Comparison of ENCODE assay signal across 31 cellular contexts in the genomic region with DNA sequence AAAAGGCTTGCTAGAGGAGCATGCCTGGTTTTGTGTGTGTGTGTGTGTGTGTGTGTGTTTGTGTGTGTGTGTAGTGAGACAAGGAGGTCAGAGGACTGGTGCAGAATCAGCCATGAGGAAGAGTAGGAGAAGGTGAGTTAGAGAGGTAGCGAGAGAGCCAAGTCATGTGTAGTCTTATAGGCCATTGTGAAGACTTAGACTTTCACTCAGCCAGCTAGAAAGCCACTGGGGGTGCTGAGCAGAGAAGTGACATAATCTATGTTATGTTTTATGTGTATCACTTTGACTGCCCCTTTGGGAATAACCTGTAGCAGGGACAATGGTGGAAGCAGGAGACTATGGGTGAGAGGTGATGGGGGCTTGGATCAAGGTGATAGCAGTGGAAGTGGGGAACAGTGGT.
DNase-seq lines count a peak whose midpoint lies in the region; ATAC-seq lines count a peak whose summit lies in the region.
"Had no signal": no experiment of that assay in that cellular context is flagged by ENCODE, and none has a peak within 500 bp of the region (broad histone marks: within the 10 kb centered on the region; RNA-seq: fewer than 3 reads in every experiment).

No MANE protein-coding gene starts in this region.

- peaks cover 58% of the 10 kb centered on the region for H3K9me3 ChIP-seq in BLaER1

- H3K27me3 Mint-ChIP-seq in T-helper 2 cell treated with Interferon-gamma antibody and Interleukin-4, amounts not matched to agents 5 μg/mL and 100 μg/mL, for 36 hours (ENCODE audit: low read depth), result no peaks in the 10 kb centered on the region
- H3K27me3 Mint-ChIP-seq in activated naive CD8-positive, alpha-beta T cell treated with anti-CD3 and anti-CD28 coated beads for 36 hours, result no peaks in the 10 kb centered on the region

- peak overlapping the region; percentile 72 for H3K4me2 ChIP-seq in BLaER1
- H3K4me2 ChIP-seq: smooth muscle cell had no signal

- peak overlapping the region; percentile 86 for H3K27ac ChIP-seq in BLaER1
- H3K27ac ChIP-seq: 22Rv1, left lung had no signal

- no peak for DNase-seq in T-helper 2 cell treated with Interferon-gamma antibody and Interleukin-4, amounts not matched to agents 5 μg/mL and 100 μg/mL, for 36 hours (ENCODE audit: low spot score)
- no peak for DNase-seq in activated naive CD8-positive, alpha-beta T cell treated with anti-CD3 and anti-CD28 coated beads for 36 hours
- DNase-seq in GDM1 (lab: John Stamatoyannopoulos, UW), result no peak
- DNase-seq: activated CD4-positive, alpha-beta memory T cell treated with anti-CD3 and anti-CD28 coated beads for 36 hours; activated CD4-positive, alpha-beta T cell treated with anti-CD3 and anti-CD28 coated beads for 1 hour; activated naive CD4-positive, alpha-beta T cell; Calu3; endodermal cell; GF-D8; H7; head of caudate nucleus; left lung; mesendoderm; NCI-H1092; NCI-H1694 treated with DMSO at 0.1 percent for 48 hours; NCI-H446 treated with DMSO at 0.1 percent for 48 hours; NCI-H774; posterior cingulate gyrus; right cardiac atrium; SIG-M5; stimulated activated naive CD4-positive, alpha-beta T cell treated with Interleukin-2 at 50 U/mL for 16 hours had no signal

- no peaks in the 10 kb centered on the region for H3K36me3 Mint-ChIP-seq in T-helper 2 cell treated with Interferon-gamma antibody and Interleukin-4, amounts not matched to agents 5 μg/mL and 100 μg/mL, for 36 hours (ENCODE audit: low read depth)
- H3K36me3 Mint-ChIP-seq in activated naive CD8-positive, alpha-beta T cell treated with anti-CD3 and anti-CD28 coated beads for 36 hours, result peaks cover 4% of the 10 kb centered on the region
- H3K36me3 Mint-ChIP-seq: CD14-positive monocyte, IgD-negative memory B cell had no signal

- peak overlapping the region; percentile 66 for H3K9ac ChIP-seq in BLaER1

- no peaks in the 10 kb centered on the region for H3K27me3 ChIP-seq in BLaER1
- H3K27me3 ChIP-seq: left lung had no signal

- no peak overlapping the region; the same call in 1 of the 2 replicates for H3K4me3 ChIP-seq in BLaER1
- H3K4me3 ChIP-seq: left lung, smooth muscle cell had no signal

- no peak overlapping the region for H3K27ac Mint-ChIP-seq in T-helper 2 cell treated with Interferon-gamma antibody and Interleukin-4, amounts not matched to agents 5 μg/mL and 100 μg/mL, for 36 hours
- no peak overlapping the region for H3K27ac Mint-ChIP-seq in activated naive CD8-positive, alpha-beta T cell treated with anti-CD3 and anti-CD28 coated beads for 36 hours
- H3K27ac Mint-ChIP-seq: activated CD4-positive, alpha-beta memory T cell treated with anti-CD3 and anti-CD28 coated beads for 36 hours; CD14-positive monocyte; endodermal cell had no signal

- ATAC-seq in GM19351 (IDR thresholded peaks at IDR 0.05; ENCODE audit: unreplicated experiment) (peak; percentile 23), HG02610 (IDR thresholded peaks at IDR 0.05; ENCODE audit: unreplicated experiment) (peak; percentile 35), HG03280 (IDR thresholded peaks at IDR 0.05; ENCODE audit: unreplicated experiment) (peak; percentile 29), GM19324 (IDR thresholded peaks at IDR 0.05; ENCODE audit: low FRiP score, unreplicated experiment) (no peak)
- ATAC-seq: left lung, right cardiac atrium had no signal

- no peaks in the 10 kb centered on the region for H3K4me1 Mint-ChIP-seq in T-helper 2 cell treated with Interferon-gamma antibody and Interleukin-4, amounts not matched to agents 5 μg/mL and 100 μg/mL, for 36 hours (ENCODE audit: low read depth)
- no peaks in the 10 kb centered on the region for H3K4me1 Mint-ChIP-seq in activated naive CD8-positive, alpha-beta T cell treated with anti-CD3 and anti-CD28 coated beads for 36 hours
- H3K4me1 Mint-ChIP-seq: CD14-positive monocyte; central memory CD8-positive, alpha-beta T cell; endodermal cell had no signal

- H3K4me1 ChIP-seq in BLaER1, result peaks cover 56% of the 10 kb centered on the region
- H3K4me1 ChIP-seq: left lung had no signal

- peaks cover 28% of the 10 kb centered on the region for H3K36me3 ChIP-seq in BLaER1
- H3K36me3 ChIP-seq: left lung had no signal

- no peak overlapping the region for H3K4me3 Mint-ChIP-seq in T-helper 2 cell treated with Interferon-gamma antibody and Interleukin-4, amounts not matched to agents 5 μg/mL and 100 μg/mL, for 36 hours
- H3K4me3 Mint-ChIP-seq in activated naive CD8-positive, alpha-beta T cell treated with anti-CD3 and anti-CD28 coated beads for 36 hours, result no peak overlapping the region
- H3K4me3 Mint-ChIP-seq: activated CD4-positive, alpha-beta memory T cell treated with anti-CD3 and anti-CD28 coated beads for 36 hours; CD14-positive monocyte; central memory CD8-positive, alpha-beta T cell; endodermal cell; IgD-negative memory B cell had no signal

- H4K20me1 ChIP-seq in BLaER1, result no peaks in the 10 kb centered on the region

- H3K9me3 Mint-ChIP-seq in T-helper 2 cell treated with Interferon-gamma antibody and Interleukin-4, amounts not matched to agents 5 μg/mL and 100 μg/mL, for 36 hours, result peaks cover 11% of the 10 kb centered on the region
- H3K9me3 Mint-ChIP-seq in activated naive CD8-positive, alpha-beta T cell treated with anti-CD3 and anti-CD28 coated beads for 36 hours, result peaks cover 9% of the 10 kb centered on the region
